In genomic region chr12:109530301-109530685, GRCh38 we compare ENCODE assay signal across 21 cellular contexts. TPM values are rescaled to one million over a fixed set of nuclear protein-coding genes. Genes with fewer than 3 reads are reported as not detected.
DNase-seq lines count a peak whose midpoint lies in the region; TF ChIP-seq lines count a peak whose summit lies in the region.
"Had no signal": no experiment of that assay in that cellular context is flagged by ENCODE, and none has a peak within 500 bp of the region (broad histone marks: within the 10 kb centered on the region; RNA-seq: fewer than 3 reads in every experiment).

No MANE protein-coding gene starts in this region.

- H3K36me3 ChIP-seq in SJCRH30 (no peaks in the 10 kb centered on the region), mesenchymal stem cell (ENCODE audit: control insufficient read depth in 1 of 2, insufficient read depth in 2 of 2, low read depth in 1 of 2, low read length in 2 of 2) (peaks cover 62 to 91% of the 10 kb centered on the region in 2 experiments), spleen (peaks cover 0 to 100% (median 87%) of the 10 kb centered on the region in 6 donors)

- no peak for TF ChIP-seq POLR2A in spleen (IDR thresholded peaks at IDR 0.05)

- H3K18ac ChIP-seq in mesenchymal stem cell (ENCODE audit: low read depth in 1 of 2, low read length in 2 of 2), result peak overlapping the region in 1 of 2 experiments; percentile 64

- H3K14ac ChIP-seq in mesenchymal stem cell (ENCODE audit: low read length in 2 of 2), result no peak overlapping the region

- H3K4me2 ChIP-seq in mesenchymal stem cell (ENCODE audit: low read length, poor library complexity, severe bottlenecking), result no peak overlapping the region

- H2AK5ac ChIP-seq in mesenchymal stem cell (ENCODE audit: low read length, severe bottlenecking), result no peak overlapping the region

- H3K4me3 ChIP-seq in SJCRH30 (peak overlapping the region; percentile 26; the same call in 1 of the 2 replicates), dorsolateral prefrontal cortex (peak overlapping the region in 14 of 59 donors; percentile 3 to 49 (median 22)), mesenchymal stem cell (ENCODE audit: insufficient read depth in 1 of 2, low read depth in 1 of 2, low read length in 2 of 2) (no peak overlapping the region), spleen (no peak overlapping the region)
- H3K4me3 ChIP-seq: adrenal gland, tibial nerve had no signal

- H2AFZ ChIP-seq in mesenchymal stem cell (ENCODE audit: low read depth, low read length), result no peak overlapping the region

- H3K27me3 ChIP-seq in SJCRH30, result no peaks in the 10 kb centered on the region
- no peaks in the 10 kb centered on the region for H3K27me3 ChIP-seq in dorsolateral prefrontal cortex
- H3K27me3 ChIP-seq in mesenchymal stem cell (ENCODE audit: control insufficient read depth in 1 of 2, insufficient read depth in 1 of 2, low read length in 2 of 2), result no peaks in the 10 kb centered on the region
- H3K27me3 ChIP-seq in spleen (replicated peaks in 1 of 7), result no peaks in the 10 kb centered on the region
- H3K27me3 ChIP-seq: adrenal gland, neutrophil, tibial nerve had no signal

- no peak overlapping the region for H2BK15ac ChIP-seq in mesenchymal stem cell (ENCODE audit: low read depth, poor library complexity, severe bottlenecking)

- no peak overlapping the region for H2BK5ac ChIP-seq in mesenchymal stem cell (ENCODE audit: low read depth, low read length, poor library complexity, severe bottlenecking)

- no peak overlapping the region for H3K23ac ChIP-seq in mesenchymal stem cell (ENCODE audit: low read length in 2 of 2)

- peak in 1 of 2 experiments; percentile 68 for DNase-seq in SJCRH30
- DNase-seq in dorsolateral prefrontal cortex, result peak in 1 of 10 donors; percentile 40
- no peak for DNase-seq in mesenchymal stem cell
- peak; percentile 37 for DNase-seq in spleen
- DNase-seq in GM10266 (ENCODE audit: extremely low spot score), result no peak
- DNase-seq in GM10248 (ENCODE audit: extremely low spot score), result no peak
- DNase-seq in iPS-NIHi7 (ENCODE audit: extremely low spot score), result no peak
- DNase-seq in superior temporal gyrus (ENCODE audit: extremely low spot score), result no peak
- DNase-seq: activated CD4-positive, alpha-beta T cell treated with anti-CD3 and anti-CD28 coated beads for 36 hours; activated naive CD4-positive, alpha-beta T cell; activated T-cell treated with anti-CD3 and anti-CD28 coated beads, Interleukin-2, amount 50 U/mL, for 24 hours; DMS79 treated with DMSO at 0.1 percent for 48 hours; left colon; NCI-H526; stimulated activated CD4-positive, alpha-beta T cell treated with anti-CD3 and anti-CD28 coated beads, Interleukin-2, amount 100 ng/mL, for 48 hours; T-helper 17 cell had no signal

- 58% methylated on average over 3 of the region's 5 CpGs for WGBS in mesenchymal stem cell
- WGBS in spleen, 5 donors, result 80 to 94% (median 87%) methylated on average over 5 of the region's 5 CpGs

- no peak overlapping the region for H4K91ac ChIP-seq in mesenchymal stem cell (ENCODE audit: low read length)

- H3K27ac ChIP-seq in SJCRH30 (peak overlapping the region; percentile 72), dorsolateral prefrontal cortex (peak overlapping the region in 58 of 59 donors; percentile 8 to 95 (median 82)), mesenchymal stem cell (ENCODE audit: low read length, poor library complexity, severe bottlenecking) (no peak overlapping the region), spleen (no peak overlapping the region)
- H3K27ac ChIP-seq: C4-2B, HL-60, neutrophil, tibial nerve had no signal

- intact Hi-C loops in dorsolateral prefrontal cortex (cut with DNase I) (no loop called here), spleen (cut with DNase I; ENCODE audit: low total_unique reads) (no loop called here)

- TF ChIP-seq CTCF in dorsolateral prefrontal cortex (IDR thresholded peaks at IDR 0.05 in 54 of 56, conservative IDR thresholded peaks at IDR 0.05 in 2 of 56; ENCODE audit: low read depth in 1 of 56, partially characterized antibody in 56 of 56) (no peak), spleen (IDR thresholded peaks at IDR 0.05 in 8 of 11, conservative IDR thresholded peaks at IDR 0.05 in 3 of 11) (no peak), GM10266 (IDR thresholded peaks at IDR 0.05; ENCODE audit: control insufficient read depth, insufficient read depth, low read depth, missing control alignments) (no peak), GM10248 (IDR thresholded peaks at IDR 0.05; ENCODE audit: control extremely low read depth, extremely low read depth, low read depth, missing control alignments) (no peak)

- H2BK120ac ChIP-seq in mesenchymal stem cell (ENCODE audit: low read depth, low read length), result no peak overlapping the region

- peaks cover 1% of the 10 kb centered on the region for H3K79me1 ChIP-seq in mesenchymal stem cell (replicated peaks; ENCODE audit: low read length, poor library complexity, severe bottlenecking)

- peak overlapping the region; percentile 31 for H4K8ac ChIP-seq in mesenchymal stem cell (ENCODE audit: low read length)

- H3K9ac ChIP-seq in mesenchymal stem cell (ENCODE audit: low read length), result no peak overlapping the region

- H3K9me3 ChIP-seq in SJCRH30 (replicated peaks), result no peaks in the 10 kb centered on the region
- H3K9me3 ChIP-seq in mesenchymal stem cell (ENCODE audit: control insufficient read depth, low read length), result no peaks in the 10 kb centered on the region
- H3K9me3 ChIP-seq in spleen, result no peaks in the 10 kb centered on the region
- H3K9me3 ChIP-seq: adrenal gland, neutrophil, tibial nerve had no signal

- peak overlapping the region in 1 of 2 experiments; percentile 32 for H3K4ac ChIP-seq in mesenchymal stem cell (ENCODE audit: low read depth in 1 of 2, low read length in 2 of 2)

- peaks cover 43% of the 10 kb centered on the region for H3K4me1 ChIP-seq in SJCRH30
- H3K4me1 ChIP-seq in mesenchymal stem cell (ENCODE audit: control insufficient read depth, insufficient read depth, low read depth, low read length), result no peaks in the 10 kb centered on the region
- peaks cover 0 to 3% (median 0%) of the 10 kb centered on the region in 6 donors for H3K4me1 ChIP-seq in spleen
- H3K4me1 ChIP-seq: adrenal gland, tibial nerve had no signal

- POLR2A ChIA-PET in GM10248 (lab: Yijun Ruan, JAX), result no interaction called here

- CTCF ChIA-PET in GM10248 (lab: Yijun Ruan, JAX), result interaction anchor here (1.2 to 1.6 kb wide), 2 partner anchors 13 to 18 kb away, joined by 4 to 5 read pairs; no protein-coding TSS in a partner anchor

- peak overlapping the region; percentile 47 to 56 for H2BK12ac ChIP-seq in mesenchymal stem cell (ENCODE audit: low read length in 2 of 2)

RNA-seq across cellular contexts. Expression of gene MMAB, which starts 43.0 kb away (rescaled TPM):
- 22.2 and 23.1 TPM in 2 replicates for total RNA-seq in SJCRH30 (2014; rRNA removed; shearing (Covaris generic))
- total RNA-seq in dorsolateral prefrontal cortex (10 to 100 TPM; 17.6 to 53.8 (median 31.3) TPM), spleen (10 to 100 TPM; 14.5 to 23.0 (median 19.3) TPM)
- polyA plus RNA-seq in mesenchymal stem cell (2013, experiment 1 of 2), result 52.7 TPM
- 55.4 TPM for polyA plus RNA-seq in mesenchymal stem cell (2013, experiment 2 of 2)
- polyA plus RNA-seq in spleen, result 10 to 100 TPM; 31.1 to 41.7 (median 33.6) TPM

RNA-seq across cellular contexts. Expression of gene MVK, which starts 43.3 kb away (rescaled TPM):
- 17.3 and 18.7 TPM in 2 replicates for total RNA-seq in SJCRH30 (2014; rRNA removed; shearing (Covaris generic))
- total RNA-seq in dorsolateral prefrontal cortex (10 to 100 TPM; 11.9 to 45.9 (median 24.6) TPM), spleen (10 to 100 TPM in 2 of 7 donors, 1 to 10 TPM in 5; 6.2 to 11.4 (median 9.2) TPM)
- 48.3 TPM for polyA plus RNA-seq in mesenchymal stem cell (2013, experiment 1 of 2)
- polyA plus RNA-seq in mesenchymal stem cell (2013, experiment 2 of 2), result 46.7 TPM
- polyA plus RNA-seq in spleen, result 10 to 100 TPM in 2 of 3 donors, 1 to 10 TPM in 1; 7.8 to 16.5 (median 11.3) TPM

RNA-seq across cellular contexts. Expression of gene UBE3B, which starts 52.9 kb away (rescaled TPM):
- total RNA-seq in SJCRH30 (2014; rRNA removed; shearing (Covaris generic)), result 17.6 and 19.0 TPM in 2 replicates
- total RNA-seq in dorsolateral prefrontal cortex (10 to 100 TPM; 39.2 to 68.5 (median 52.9) TPM), spleen (10 to 100 TPM; 33.1 to 63.1 (median 43.1) TPM)
- polyA plus RNA-seq in mesenchymal stem cell (2013, experiment 1 of 2), result 19.1 TPM
- 19.2 TPM for polyA plus RNA-seq in mesenchymal stem cell (2013, experiment 2 of 2)
- 1 to 10 TPM; 5.7 to 9.2 (median 6.9) TPM for polyA plus RNA-seq in spleen

RNA-seq across cellular contexts. Expression of gene KCTD10, which starts 53.2 kb away (rescaled TPM):
- total RNA-seq in SJCRH30 (2014; rRNA removed; shearing (Covaris generic)), result 36.1 and 37.7 TPM in 2 replicates
- total RNA-seq in dorsolateral prefrontal cortex (10 to 100 TPM; 32.1 to 62.5 (median 42.9) TPM), spleen (10 to 100 TPM; 43.4 to 72.5 (median 49.9) TPM)
- polyA plus RNA-seq in mesenchymal stem cell (2013, experiment 1 of 2), result 139 TPM
- 132 TPM for polyA plus RNA-seq in mesenchymal stem cell (2013, experiment 2 of 2)
- polyA plus RNA-seq in spleen, result 10 to 100 TPM; 10.4 to 20.6 (median 11.7) TPM

Comparison
In these comparisons a context has a peak if more than half of its experiments do, and no peak if none do; other contexts are left out.
1. H3K27ac ChIP-seq: peak in SJCRH30 (single experiment) and dorsolateral prefrontal cortex (58 of 59); none in mesenchymal stem cell (single experiment) and spleen (0 of 8).